In the genomic region with DNA sequence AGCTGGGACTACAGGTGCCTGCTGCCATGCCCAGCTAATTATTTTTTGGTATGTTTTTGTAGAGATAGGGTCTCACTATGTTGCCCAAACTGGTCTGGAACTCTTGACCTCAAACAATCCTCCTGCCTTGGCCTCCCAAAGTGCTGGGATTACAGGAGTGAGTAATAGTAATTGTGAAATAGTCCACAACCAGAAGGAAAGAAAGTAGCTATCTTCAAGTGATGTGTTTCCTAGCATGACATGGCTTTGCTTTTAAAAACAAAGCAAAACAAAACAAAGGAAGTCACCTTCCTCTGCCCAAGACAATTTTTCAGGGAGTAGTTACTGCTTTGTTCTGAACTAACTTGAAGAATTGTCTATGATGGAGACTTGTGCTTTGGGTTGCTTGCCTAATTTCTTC, we compare ENCODE assay signal across 1 cellular context.
A peak's percentile ranks its signal among the peaks of the same experiment; 100 is the strongest.
TF ChIP-seq lines count a peak whose summit lies in the region.

No MANE protein-coding gene starts in this region.

TF ChIP-seq in HepG2, 621 proteins besides CTCF, POLR2A, EP300 and RAD21:
- TF ChIP-seq CEBPB (IDR thresholded peaks at IDR 0.05; ENCODE audit: borderline replicate concordance, low read depth, low read length) (0 out of 2 replicates have a peak, but pooled peaks have one; percentile 13), MLLT10 (CRISPR knock-in tag; IDR thresholded peaks at IDR 0.05) (no peak)
- TF ChIP-seq, protein P1, sequence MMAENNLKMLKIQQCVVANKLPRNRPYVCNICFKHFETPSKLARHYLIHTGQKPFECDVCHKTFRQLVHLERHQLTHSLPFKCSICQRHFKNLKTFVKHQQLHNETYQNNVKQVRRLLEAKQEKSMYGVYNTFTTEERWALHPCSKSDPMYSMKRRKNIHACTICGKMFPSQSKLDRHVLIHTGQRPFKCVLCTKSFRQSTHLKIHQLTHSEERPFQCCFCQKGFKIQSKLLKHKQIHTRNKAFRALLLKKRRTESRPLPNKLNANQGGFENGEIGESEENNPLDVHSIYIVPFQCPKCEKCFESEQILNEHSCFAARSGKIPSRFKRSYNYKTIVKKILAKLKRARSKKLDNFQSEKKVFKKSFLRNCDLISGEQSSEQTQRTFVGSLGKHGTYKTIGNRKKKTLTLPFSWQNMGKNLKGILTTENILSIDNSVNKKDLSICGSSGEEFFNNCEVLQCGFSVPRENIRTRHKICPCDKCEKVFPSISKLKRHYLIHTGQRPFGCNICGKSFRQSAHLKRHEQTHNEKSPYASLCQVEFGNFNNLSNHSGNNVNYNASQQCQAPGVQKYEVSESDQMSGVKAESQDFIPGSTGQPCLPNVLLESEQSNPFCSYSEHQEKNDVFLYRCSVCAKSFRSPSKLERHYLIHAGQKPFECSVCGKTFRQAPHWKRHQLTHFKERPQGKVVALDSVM (CRISPR knock-in tag; IDR thresholded peaks at IDR 0.05) = peak; percentile 38; the same call in 1 of the 2 replicates
